In the genomic region with DNA sequence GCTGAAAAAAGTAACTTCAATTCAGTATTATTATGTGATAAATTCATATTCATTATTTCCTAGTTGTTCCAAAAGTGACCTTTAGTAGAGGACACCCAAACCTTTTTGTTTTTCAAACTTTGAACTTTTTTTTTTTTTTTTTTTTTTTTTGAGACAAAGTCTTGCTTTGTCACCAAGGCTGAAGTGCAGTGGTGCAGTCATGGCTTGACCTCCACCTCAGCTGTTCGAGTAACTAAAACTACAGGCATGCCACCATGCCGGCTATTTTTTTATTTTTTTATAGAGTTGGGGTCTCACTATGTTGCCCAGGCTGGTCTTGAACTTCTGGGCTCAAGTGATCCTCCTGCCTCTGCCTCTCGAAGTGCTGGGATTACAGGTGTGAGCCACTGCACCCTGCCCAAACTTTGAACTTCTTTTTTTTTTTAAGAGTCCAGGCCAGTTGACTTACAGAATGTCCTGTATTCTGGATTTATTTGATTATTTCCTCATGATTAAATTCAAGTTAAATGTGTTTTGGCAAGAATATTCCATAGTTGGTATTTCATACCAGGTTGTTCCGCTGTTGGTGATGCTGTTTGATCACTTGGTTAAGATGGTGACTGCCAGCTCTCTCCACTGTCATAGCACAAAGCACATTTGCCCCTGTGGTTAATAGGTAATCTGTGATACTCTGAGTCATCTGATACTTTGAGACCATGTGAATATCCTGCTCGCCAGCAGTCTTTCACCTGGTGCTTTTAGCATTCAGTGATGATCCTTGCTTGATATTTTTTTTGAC, we compare ENCODE assay signal across 1 cellular context.
TF ChIP-seq lines count a peak whose summit lies in the region.

No MANE protein-coding gene starts in this region.

TF ChIP-seq in HepG2, 621 proteins besides CTCF, POLR2A, EP300 and RAD21 (continued from another document):
- TF ChIP-seq, protein P1, sequence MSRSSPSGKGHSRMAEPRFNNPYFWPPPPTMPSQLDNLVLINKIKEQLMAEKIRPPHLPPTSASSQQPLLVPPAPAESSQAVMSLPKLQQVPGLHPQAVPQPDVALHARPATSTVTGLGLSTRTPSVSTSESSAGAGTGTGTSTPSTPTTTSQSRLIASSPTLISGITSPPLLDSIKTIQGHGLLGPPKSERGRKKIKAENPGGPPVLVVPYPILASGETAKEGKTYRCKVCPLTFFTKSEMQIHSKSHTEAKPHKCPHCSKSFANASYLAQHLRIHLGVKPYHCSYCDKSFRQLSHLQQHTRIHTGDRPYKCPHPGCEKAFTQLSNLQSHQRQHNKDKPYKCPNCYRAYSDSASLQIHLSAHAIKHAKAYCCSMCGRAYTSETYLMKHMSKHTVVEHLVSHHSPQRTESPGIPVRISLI (CRISPR knock-in tag; IDR thresholded peaks at IDR 0.05; ENCODE audit: borderline replicate concordance) = peak; percentile 76
- TF ChIP-seq ZNF644 (CRISPR knock-in tag; IDR thresholded peaks at IDR 0.05; ENCODE audit: low read depth) = peak; percentile 54
- TF ChIP-seq HDAC2 (CRISPR knock-in tag; IDR thresholded peaks at IDR 0.05) = no peak
- TF ChIP-seq ZNF567 (CRISPR knock-in tag; IDR thresholded peaks at IDR 0.05; ENCODE audit: borderline replicate concordance) = no peak
- TF ChIP-seq ZNF747 (CRISPR knock-in tag; IDR thresholded peaks at IDR 0.05; ENCODE audit: borderline replicate concordance) = no peak
